Comparison of ENCODE assay signal across 17 cellular contexts in genomic region chr18:70371908-70372307, GRCh38.
"Had no signal": no experiment of that assay in that cellular context is flagged by ENCODE, and none has a peak within 500 bp of the region (broad histone marks: within the 10 kb centered on the region; RNA-seq: fewer than 3 reads in every experiment).

No MANE protein-coding gene starts in this region.

- DNase-seq: activated CD4-positive, CD25-positive, alpha-beta regulatory T cell treated with anti-CD3 and anti-CD28 coated beads, Interleukin-2, amount 50 U/mL, for 72 hours; activated effector memory CD4-positive, alpha-beta T cell treated with anti-CD3 and anti-CD28 coated beads, Interleukin-2, amount 50 U/mL, for 16 hours; activated naive CD4-positive, alpha-beta T cell treated with anti-CD3 and anti-CD28 coated beads, Interleukin-2, amount 50 U/mL, for 16 hours; activated T-cell treated with anti-CD3 and anti-CD28 coated beads, Interleukin-2, amount 50 U/mL, for 72 hours; aorta; brain microvascular endothelial cell; effector CD4-positive, alpha-beta T cell; naive thymus-derived CD8-positive, alpha-beta T cell; ovary; psoas muscle; right lobe of liver; stimulated activated CD4-positive, alpha-beta T cell treated with anti-CD3 and anti-CD28 coated beads, Interleukin-4, amount 100 ng/mL, for 1 hour; stimulated activated naive CD8-positive, alpha-beta T cell treated with anti-CD3 and anti-CD28 coated beads, Interleukin-15, amount 100 ng/mL, for 72 hours had no signal

- H3K9me3 ChIP-seq: esophagus muscularis mucosa, ovary, psoas muscle, right lobe of liver, suprapubic skin had no signal

- H3K4me3 Mint-ChIP-seq: activated T-cell treated with anti-CD3 and anti-CD28 coated beads, Interleukin-2, amount 50 U/mL, for 72 hours; naive thymus-derived CD8-positive, alpha-beta T cell; stimulated activated naive CD8-positive, alpha-beta T cell treated with anti-CD3 and anti-CD28 coated beads, Interleukin-15, amount 100 ng/mL, for 72 hours; type B pancreatic cell had no signal

- H3K36me3 Mint-ChIP-seq: naive thymus-derived CD8-positive, alpha-beta T cell had no signal

- H3K9me3 Mint-ChIP-seq: activated T-cell treated with anti-CD3 and anti-CD28 coated beads, Interleukin-2, amount 50 U/mL, for 72 hours had no signal

- H3K27me3 Mint-ChIP-seq: type B pancreatic cell had no signal

- H3K27me3 ChIP-seq: brain microvascular endothelial cell, esophagus muscularis mucosa, ovary, right lobe of liver, suprapubic skin had no signal

- H3K36me3 ChIP-seq: brain microvascular endothelial cell, esophagus muscularis mucosa, ovary, right lobe of liver, suprapubic skin had no signal

- H3K27ac Mint-ChIP-seq: activated T-cell treated with anti-CD3 and anti-CD28 coated beads, Interleukin-2, amount 50 U/mL, for 72 hours; naive thymus-derived CD8-positive, alpha-beta T cell; stimulated activated naive CD8-positive, alpha-beta T cell treated with anti-CD3 and anti-CD28 coated beads, Interleukin-15, amount 100 ng/mL, for 72 hours; type B pancreatic cell had no signal

- H3K27ac ChIP-seq: esophagus muscularis mucosa, ovary, psoas muscle, right lobe of liver, VCaP had no signal

- H3K4me1 Mint-ChIP-seq: naive thymus-derived CD8-positive, alpha-beta T cell; stimulated activated naive CD8-positive, alpha-beta T cell treated with anti-CD3 and anti-CD28 coated beads, Interleukin-15, amount 100 ng/mL, for 72 hours had no signal

- ATAC-seq: activated T-cell treated with anti-CD3 and anti-CD28 coated beads, Interleukin-2, amount 50 U/mL, for 72 hours; naive thymus-derived CD8-positive, alpha-beta T cell; right lobe of liver; stimulated activated naive CD8-positive, alpha-beta T cell treated with anti-CD3 and anti-CD28 coated beads, Interleukin-15, amount 100 ng/mL, for 72 hours had no signal

- H3K4me3 ChIP-seq: esophagus muscularis mucosa, ovary, psoas muscle, right lobe of liver, suprapubic skin had no signal

- H3K4me1 ChIP-seq: esophagus muscularis mucosa, psoas muscle had no signal
